Comparison of ENCODE assay signal across 8 cellular contexts in the genomic region with DNA sequence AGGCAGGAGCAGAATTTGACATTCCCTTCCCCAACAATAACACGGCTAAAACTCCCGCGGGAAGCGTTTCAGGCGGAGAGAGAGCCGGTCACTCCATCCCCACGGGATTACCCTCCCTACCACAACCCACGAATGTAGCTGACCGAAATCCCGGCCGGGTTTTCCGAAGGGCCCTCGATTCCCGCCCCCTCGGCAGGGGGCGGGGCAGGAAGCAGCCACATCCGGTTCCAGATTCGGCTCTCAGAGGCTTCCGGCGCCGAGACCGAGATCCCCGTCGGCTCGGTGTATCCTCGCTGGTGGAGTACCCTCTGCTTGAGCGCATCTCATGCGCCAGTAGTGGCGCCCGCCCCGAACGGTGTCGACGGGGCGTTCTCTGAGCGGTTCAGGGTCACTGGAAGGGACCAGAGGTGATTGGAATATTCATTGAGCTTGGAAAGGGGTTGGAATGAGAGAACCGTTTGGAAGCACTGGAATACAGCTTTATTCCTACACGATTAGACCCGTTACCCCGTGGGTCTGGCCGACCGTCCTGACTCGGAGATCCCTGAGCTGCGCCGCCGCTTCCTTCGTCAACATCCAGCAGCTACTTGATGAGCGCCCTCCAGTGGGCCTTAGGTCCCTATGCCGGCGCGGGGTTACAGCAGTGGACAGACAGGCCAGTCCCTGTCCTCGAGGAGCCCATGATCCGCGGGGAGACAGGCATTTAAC. TPM values are rescaled to one million over a fixed set of nuclear protein-coding genes. Genes with fewer than 3 reads are reported as not detected.
A peak's percentile ranks its signal among the peaks of the same experiment; 100 is the strongest.
DNase-seq lines count a peak whose midpoint lies in the region; ATAC-seq lines count a peak whose summit lies in the region.

No MANE protein-coding gene starts in this region.

- intact Hi-C loops in left colon (cut with DNase I, micrococcal nuclease): no loop called here

- peak overlapping the region; percentile 86 to 99 (median 98) for H3K27ac ChIP-seq in BLaER1 treated with 17β-estradiol and CSF1 and Interleukin-3, amounts not matched to agents 10 nM and 100 nM
- peak overlapping the region; percentile 99 for H3K27ac ChIP-seq in cingulate gyrus (ENCODE audit: low read depth, low read length)

- H3K4me1 ChIP-seq in BLaER1 treated with 17β-estradiol and CSF1 and Interleukin-3, amounts not matched to agents 10 nM and 100 nM: peaks cover 33 to 72% (median 40%) of the 10 kb centered on the region in 10 experiments

- peaks cover 0 to 58% (median 13%) of the 10 kb centered on the region in 11 experiments; a peak in 19 of 22 replicates for H4K20me1 ChIP-seq in BLaER1 treated with 17β-estradiol and CSF1 and Interleukin-3, amounts not matched to agents 10 nM and 100 nM

- peaks cover 51 to 64% (median 59%) of the 10 kb centered on the region in 11 experiments for H3K36me3 ChIP-seq in BLaER1 treated with 17β-estradiol and CSF1 and Interleukin-3, amounts not matched to agents 10 nM and 100 nM

- peak overlapping the region; percentile 66 to 83 (median 76) for H3K4me3 ChIP-seq in BLaER1 treated with 17β-estradiol and CSF1 and Interleukin-3, amounts not matched to agents 10 nM and 100 nM

- H3K9me3 ChIP-seq in BLaER1 treated with 17β-estradiol and CSF1 and Interleukin-3, amounts not matched to agents 10 nM and 100 nM (replicated peaks in 1 of 11): no peaks in the 10 kb centered on the region

- peak overlapping the region; percentile 84 to 99 (median 95) for H3K4me2 ChIP-seq in BLaER1 treated with 17β-estradiol and CSF1 and Interleukin-3, amounts not matched to agents 10 nM and 100 nM

- DNase-seq in NCI-H524 (lab: John Stamatoyannopoulos, UW) (peak; percentile 82 to 94), left colon (peak; percentile 90 to 94)
- peak; percentile 92 for DNase-seq in activated CD4-positive, alpha-beta T cell treated with anti-CD3 and anti-CD28 coated beads for 4 hours
- peak; percentile 90 to 93 for DNase-seq in stimulated activated CD4-positive, alpha-beta T cell treated with anti-CD3 and anti-CD28 coated beads, Interleukin-1b, Interleukin-23, amount 100 ng/mL, for 4 hours (ENCODE audit: low read depth in 2 of 2)

- peak overlapping the region; percentile 88 to 99 (median 94) for H3K9ac ChIP-seq in BLaER1 treated with 17β-estradiol and CSF1 and Interleukin-3, amounts not matched to agents 10 nM and 100 nM

- ATAC-seq in GM19324 (IDR thresholded peaks at IDR 0.05; ENCODE audit: low FRiP score, unreplicated experiment): peak; percentile 72
- peak; percentile 65 for ATAC-seq in HG03460 (IDR thresholded peaks at IDR 0.05; ENCODE audit: unreplicated experiment)
- peak; percentile 79 for ATAC-seq in left colon

- no peaks in the 10 kb centered on the region for H3K27me3 ChIP-seq in BLaER1 treated with 17β-estradiol and CSF1 and Interleukin-3, amounts not matched to agents 10 nM and 100 nM

RNA-seq across cellular contexts. Expression of gene RGL2, which starts 0.6 kb away (rescaled TPM):
- 10 to 100 TPM; 21.5 to 35.0 TPM for total RNA-seq in left colon

RNA-seq across cellular contexts. Expression of gene PFDN6, which starts 10.0 kb away (rescaled TPM):
- 10 to 100 TPM; 36.8 to 45.7 TPM for total RNA-seq in left colon

RNA-seq across cellular contexts. Expression of gene WDR46, which starts 10.4 kb away (rescaled TPM):
- total RNA-seq in left colon: 10 to 100 TPM; 27.7 to 29.3 TPM

RNA-seq across cellular contexts. Expression of gene TAPBP, which starts 14.5 kb away (rescaled TPM):
- 100 to 1,000 TPM; 229 to 283 TPM for total RNA-seq in left colon

RNA-seq across cellular contexts. Expression of gene ZBTB22, which starts 18.2 kb away (rescaled TPM):
- 10 to 100 TPM; 19.9 to 21.3 TPM for total RNA-seq in left colon

Comparison
In these comparisons a context has a peak if more than half of its experiments do, and no peak if none do; other contexts are left out.
1. Peak in every context shown above with its lines: DNase-seq, ATAC-seq, H3K4me3 ChIP-seq and H3K27ac ChIP-seq.